In the genomic region with DNA sequence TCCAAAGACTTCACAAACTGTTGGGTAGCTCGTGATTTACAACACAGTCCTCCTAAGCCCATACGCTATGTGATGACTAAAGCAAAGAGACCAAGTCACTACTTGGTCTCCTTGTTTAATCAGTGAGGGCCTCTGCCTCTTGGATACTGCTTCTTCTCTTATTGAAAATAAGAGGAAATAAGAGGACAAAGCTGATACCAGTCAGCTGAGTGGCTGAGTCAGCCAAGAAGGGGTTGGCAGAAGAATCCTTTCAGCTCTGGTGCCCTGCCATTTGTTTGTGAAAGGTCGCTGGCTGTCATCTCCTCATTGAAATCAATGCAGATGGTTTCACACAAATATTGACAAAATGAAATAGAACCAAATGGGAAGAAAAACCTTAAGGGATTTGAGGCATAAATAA, we compare ENCODE assay signal across 17 cellular contexts.
DNase-seq lines count a peak whose midpoint lies in the region; ATAC-seq, FAIRE-seq and TF ChIP-seq lines count a peak whose summit lies in the region.
"Had no signal": no experiment of that assay in that cellular context is flagged by ENCODE, and none has a peak within 500 bp of the region (broad histone marks: within the 10 kb centered on the region; RNA-seq: fewer than 3 reads in every experiment).

No MANE protein-coding gene starts in this region.

- intact Hi-C loops in CD8-positive, alpha-beta T cell (cut with DNase I, micrococcal nuclease), result no loop called here
- intact Hi-C loops in HepG2 (cut with micrococcal nuclease; ENCODE audit: unreplicated experiment), result no loop called here

- H3K9me3 Mint-ChIP-seq in CD8-positive, alpha-beta T cell, result no peaks in the 10 kb centered on the region

- H3K4me1 ChIP-seq in osteoblast (ENCODE audit: insufficient read depth, low read length) (no peaks in the 10 kb centered on the region), HepG2 (ENCODE audit: insufficient read depth, low read length) (no peaks in the 10 kb centered on the region)
- H3K4me1 ChIP-seq in CD8-positive, alpha-beta T cell (ENCODE audit: insufficient read depth, low read length), result no peaks in the 10 kb centered on the region
- H3K4me1 ChIP-seq: SJSA1 had no signal

- BruUV-seq in HepG2 (replicated peaks; lab: Mats Ljungman, UMichigan), result no TSS peak

- FAIRE-seq in HTR-8/SVneo (lab: Jason Lieb, UNC) (peak; percentile 58), HepG2 (lab: Jason Lieb, UNC) (no peak)

- H3K4me2 ChIP-seq in osteoblast (ENCODE audit: insufficient read depth, low read length), result no peak overlapping the region
- no peak overlapping the region for H3K4me2 ChIP-seq in HepG2 (ENCODE audit: low read depth, low read length)
- H3K4me2 ChIP-seq: KMS-11, PC-9 had no signal

- no peaks in the 10 kb centered on the region for H3K4me1 Mint-ChIP-seq in CD8-positive, alpha-beta T cell (ENCODE audit: low read depth)

- TF ChIP-seq CTCF in osteoblast (IDR thresholded peaks at IDR 0.05; ENCODE audit: extremely low read depth, low read depth, low read length), result no peak
- no peak for TF ChIP-seq CTCF in CD8-positive, alpha-beta T cell (IDR thresholded peaks at IDR 0.05)
- no peak for TF ChIP-seq CTCF in HepG2 (CRISPR knock-in tag; IDR thresholded peaks at IDR 0.05)

- TF ChIP-seq RAD21 in HepG2 (CRISPR knock-in tag; IDR thresholded peaks at IDR 0.05), result no peak

- in situ Hi-C loops in Caki2 (cut with HindIII; ENCODE audit: low pct_unique_long_range_greater_than_20kb, low sequenced_read_pairs), result no loop called here
- in situ Hi-C loops in HepG2 (cut with HindIII; ENCODE audit: extremely low pct_ligation_motif_present, low pct_unique_long_range_greater_than_20kb), result no loop called here

- H2AFZ ChIP-seq in osteoblast (ENCODE audit: low read length) (no peak overlapping the region), HepG2 (ENCODE audit: low read length) (no peak overlapping the region)
- H2AFZ ChIP-seq: PC-9 had no signal

- POLR2A ChIA-PET in CD8-positive, alpha-beta T cell (lab: Charles Lee), result no interaction called here
- POLR2A ChIA-PET in HepG2 (lab: Yijun Ruan, JAX), result no interaction called here

- no peak overlapping the region for H3K27ac Mint-ChIP-seq in CD8-positive, alpha-beta T cell

- TF ChIP-seq EP300 in HepG2 (IDR thresholded peaks at IDR 0.05; ENCODE audit: low read depth in 2 of 2, low read length in 2 of 2) (no peak), HepG2 (CRISPR knock-in tag; IDR thresholded peaks at IDR 0.05; ENCODE audit: borderline replicate concordance) (no peak)

- no peak for ATAC-seq in CD8-positive, alpha-beta T cell
- ATAC-seq in HepG2, result no peak
- ATAC-seq in HG02884 (IDR thresholded peaks at IDR 0.05; ENCODE audit: unreplicated experiment), result no peak

- H3K27me3 Mint-ChIP-seq in CD8-positive, alpha-beta T cell (ENCODE audit: low read depth), result peaks cover 6% of the 10 kb centered on the region

- H3K4me3 Mint-ChIP-seq in CD8-positive, alpha-beta T cell, result no peak overlapping the region

- H3K36me3 ChIP-seq in osteoblast (ENCODE audit: insufficient read depth, low read length) (no peaks in the 10 kb centered on the region), HepG2 (replicated peaks in 1 of 2; ENCODE audit: control insufficient read depth in 1 of 2, insufficient read depth in 2 of 2, low read length in 2 of 2) (no peaks in the 10 kb centered on the region)
- H3K36me3 ChIP-seq in CD8-positive, alpha-beta T cell (ENCODE audit: insufficient read depth, low read length), result no peaks in the 10 kb centered on the region
- H3K36me3 ChIP-seq: MG63, SJSA1 had no signal

- no peaks in the 10 kb centered on the region for H3K36me3 Mint-ChIP-seq in CD8-positive, alpha-beta T cell

- H3K27ac ChIP-seq in osteoblast (ENCODE audit: low read depth, low read length), result no peak overlapping the region
- no peak overlapping the region for H3K27ac ChIP-seq in CD8-positive, alpha-beta T cell (ENCODE audit: low read depth, low read length)
- no peak overlapping the region for H3K27ac ChIP-seq in HepG2 (ENCODE audit: extremely low read length, insufficient read depth, low read length)
- H3K27ac ChIP-seq: KMS-11, PC-9, SJSA1 had no signal

- H3K27me3 ChIP-seq in osteoblast (ENCODE audit: insufficient read depth, low read length) (no peaks in the 10 kb centered on the region), HepG2 (ENCODE audit: control insufficient read depth in 1 of 2, insufficient read depth in 2 of 2, low read length in 2 of 2) (no peaks in the 10 kb centered on the region)
- no peaks in the 10 kb centered on the region for H3K27me3 ChIP-seq in CD8-positive, alpha-beta T cell (ENCODE audit: insufficient read depth, low read length)
- H3K27me3 ChIP-seq: MG63, SJSA1 had no signal

- no peak for TF ChIP-seq POLR2A in HepG2 (IDR thresholded peaks at IDR 0.05; ENCODE audit: insufficient read depth in 1 of 2, low read depth in 2 of 2, low read length in 2 of 2)

- no peaks in the 10 kb centered on the region for H3K9me3 ChIP-seq in osteoblast (ENCODE audit: low read depth, low read length)
- H3K9me3 ChIP-seq in CD8-positive, alpha-beta T cell (ENCODE audit: low read length), result no peaks in the 10 kb centered on the region
- no peaks in the 10 kb centered on the region for H3K9me3 ChIP-seq in HepG2 (ENCODE audit: low read length)
- H3K9me3 ChIP-seq: MG63, SJSA1 had no signal

- peak; percentile 22 for DNase-seq in Caki2 (ENCODE audit: low read depth)
- DNase-seq in HTR-8/SVneo (ENCODE audit: insufficient read length, low spot score), result no peak
- DNase-seq in cerebellar cortex (ENCODE audit: low spot score), result peak; percentile 16
- peak; percentile 29 for DNase-seq in osteoblast (ENCODE audit: insufficient read length, low spot score, missing footprints)
- DNase-seq in CD8-positive, alpha-beta T cell, result no peak
- DNase-seq in HepG2 (ENCODE audit: low spot score), result no peak
- no peak for DNase-seq in OCI-M2 (lab: John Stamatoyannopoulos, UW; ENCODE audit: unreplicated experiment)
- DNase-seq: HCEC 1CT, MG63, NCI-H1092, NCI-H146, NCI-H345, NCI-H69, PC-9 had no signal

- no peak overlapping the region for H3K9ac ChIP-seq in HepG2 (ENCODE audit: insufficient read depth, low read depth, low read length)
- H3K9ac ChIP-seq: KMS-11 had no signal

- CTCF ChIA-PET in CD8-positive, alpha-beta T cell (lab: Charles Lee), result no interaction called here
- CTCF ChIA-PET in HepG2 (lab: Yijun Ruan, JAX; ENCODE audit: low intra/inter-chr PET ratio, low total read pairs), result no interaction called here

- H3K79me2 ChIP-seq in osteoblast (ENCODE audit: insufficient read depth, low read length) (no peaks in the 10 kb centered on the region), HepG2 (ENCODE audit: insufficient read depth, low read length) (no peaks in the 10 kb centered on the region)

- WGBS in HepG2 (ENCODE audit: low lambda C conversion rate), result 34% methylated on average over 3 of the region's 3 CpGs

- H3K4me3 ChIP-seq in osteoblast (ENCODE audit: insufficient read depth, low read length) (no peak overlapping the region), HepG2 (replicated peaks in 1 of 3; ENCODE audit: insufficient read depth in 1 of 3, low read depth in 2 of 3, low read length in 3 of 3) (no peak overlapping the region)
- H3K4me3 ChIP-seq in CD8-positive, alpha-beta T cell (ENCODE audit: low read depth, low read length), result no peak overlapping the region
- H3K4me3 ChIP-seq: MG63, PC-9, SJSA1 had no signal

- no peaks in the 10 kb centered on the region for H4K20me1 ChIP-seq in osteoblast (ENCODE audit: insufficient read depth, low read length)
- no peaks in the 10 kb centered on the region for H4K20me1 ChIP-seq in HepG2 (ENCODE audit: insufficient read depth, low read length)

TF ChIP-seq in HepG2, 621 proteins besides CTCF, POLR2A, EP300 and RAD21 (continues in another document):
- TF ChIP-seq NRL (CRISPR knock-in tag; IDR thresholded peaks at IDR 0.05; ENCODE audit: borderline replicate concordance) (no peak), ZNF713 (CRISPR knock-in tag; IDR thresholded peaks at IDR 0.05) (no peak), U2AF1 (optimal IDR thresholded peaks at IDR 0.05; ENCODE audit: low read depth, low read length) (no peak), ZNF367 (CRISPR knock-in tag; IDR thresholded peaks at IDR 0.05; ENCODE audit: borderline replicate concordance) (no peak), ZFP36 (IDR thresholded peaks at IDR 0.05; ENCODE audit: borderline replicate concordance, low read depth, low read length, partially characterized antibody) (no peak), ARHGAP35 (CRISPR knock-in tag; IDR thresholded peaks at IDR 0.05; ENCODE audit: borderline replicate concordance) (no peak), ZFAT (CRISPR knock-in tag; conservative IDR thresholded peaks at IDR 0.05) (no peak), BRD4 (CRISPR knock-in tag; IDR thresholded peaks at IDR 0.05) (no peak), MAF1 (CRISPR knock-in tag; IDR thresholded peaks at IDR 0.05; ENCODE audit: borderline replicate concordance) (no peak), DMAP1 (CRISPR knock-in tag; IDR thresholded peaks at IDR 0.05) (no peak), ZNF33B (CRISPR knock-in tag; IDR thresholded peaks at IDR 0.05) (no peak), NR2F1 (CRISPR knock-in tag; IDR thresholded peaks at IDR 0.05) (no peak), TFDP1 (CRISPR knock-in tag; IDR thresholded peaks at IDR 0.05; ENCODE audit: borderline replicate concordance) (no peak)

Comparison
In these comparisons a context has a peak if more than half of its experiments do, and no peak if none do; other contexts are left out.
1. DNase-seq: peak in Caki2 (single experiment), cerebellar cortex (single experiment) and osteoblast (single experiment); none in HTR-8/SVneo (single experiment), CD8-positive, alpha-beta T cell (0 of 7), HepG2 (single experiment) and OCI-M2 (single experiment).